9 cellular contexts compared by ENCODE assay signal in the genomic region with DNA sequence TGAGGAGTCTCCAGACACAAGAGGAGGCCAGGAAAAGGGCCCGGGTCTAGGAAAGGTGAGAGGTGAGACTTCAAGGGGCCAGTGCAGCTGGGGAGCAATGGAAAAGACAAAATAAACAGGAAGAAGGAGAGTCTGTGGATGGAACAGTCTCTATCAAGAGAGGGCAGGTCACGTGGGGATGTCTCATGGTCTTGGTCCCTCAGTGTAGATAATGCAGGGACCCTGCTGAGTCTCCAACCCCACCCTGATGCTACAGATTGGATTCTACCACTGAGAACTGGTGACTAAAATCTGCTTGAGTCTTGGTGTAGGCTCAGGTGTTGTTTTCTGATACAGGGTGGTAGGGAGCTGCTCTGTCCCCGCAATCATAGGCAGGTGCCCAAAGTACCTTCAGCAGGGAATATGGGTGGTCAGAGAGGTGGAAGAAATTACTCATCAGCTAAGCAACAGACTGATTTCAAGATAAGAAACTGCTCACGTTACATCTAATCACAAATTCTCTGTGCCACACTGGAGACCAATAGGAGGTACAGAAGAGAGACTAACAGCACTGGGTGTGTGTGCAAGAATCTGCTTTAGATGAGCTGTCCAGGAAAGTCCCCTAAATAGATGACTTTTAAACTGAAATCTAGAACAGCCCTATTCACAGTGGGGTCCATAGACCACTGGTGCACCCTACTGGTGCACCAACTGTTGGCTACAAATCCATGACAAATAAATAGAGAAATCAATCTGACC.
DNase-seq lines count a peak whose midpoint lies in the region; ATAC-seq and TF ChIP-seq lines count a peak whose summit lies in the region.
"Had no signal": no experiment of that assay in that cellular context is flagged by ENCODE, and none has a peak within 500 bp of the region (broad histone marks: within the 10 kb centered on the region; RNA-seq: fewer than 3 reads in every experiment).

No MANE protein-coding gene starts in this region.

- no peaks in the 10 kb centered on the region for H4K20me1 ChIP-seq in Karpas-422 (ENCODE audit: insufficient read depth, low read depth, low read length)

- H3K9me3 Mint-ChIP-seq in endodermal cell = no peaks in the 10 kb centered on the region

- H3K79me2 ChIP-seq in Karpas-422 (ENCODE audit: low read length) = no peaks in the 10 kb centered on the region

- H3K36me3 Mint-ChIP-seq in endodermal cell (ENCODE audit: low read depth) = no peaks in the 10 kb centered on the region

- H3K4me1 Mint-ChIP-seq in endodermal cell = peaks cover 16% of the 10 kb centered on the region
- H3K4me1 Mint-ChIP-seq: nephron had no signal

- H3K27me3 ChIP-seq in Karpas-422 (ENCODE audit: low read length) (no peaks in the 10 kb centered on the region), endodermal cell (ENCODE audit: control insufficient read depth, insufficient read depth, low read length, poor library complexity, severe bottlenecking) (no peaks in the 10 kb centered on the region)

- H3K4me3 ChIP-seq in AG09309 (ENCODE audit: control insufficient read depth, low read depth, low read length) = no peak overlapping the region
- no peak overlapping the region for H3K4me3 ChIP-seq in Karpas-422 (ENCODE audit: low read length)
- H3K4me3 ChIP-seq in endodermal cell (ENCODE audit: low read length) = no peak overlapping the region

- H3K36me3 ChIP-seq in Karpas-422 (ENCODE audit: insufficient read depth, low read length) = no peaks in the 10 kb centered on the region
- H3K36me3 ChIP-seq in endodermal cell (ENCODE audit: control insufficient read depth, insufficient read depth, low read length) = no peaks in the 10 kb centered on the region

- no peak overlapping the region for H3K9ac ChIP-seq in Karpas-422 (ENCODE audit: low read length)
- H3K9ac ChIP-seq in endodermal cell (ENCODE audit: extremely low read depth, low read length, poor library complexity, severe bottlenecking) = no peak overlapping the region

- TF ChIP-seq CTCF in AG09309 (IDR thresholded peaks at IDR 0.05; ENCODE audit: control insufficient read depth, insufficient read depth, low read depth, low read length, missing control alignments) (peak; percentile 44), endodermal cell (conservative IDR thresholded peaks at IDR 0.05) (peak; percentile 51)

- no peaks in the 10 kb centered on the region for H3K9me3 ChIP-seq in Karpas-422 (ENCODE audit: low read length)
- H3K9me3 ChIP-seq in endodermal cell (ENCODE audit: control insufficient read depth, low read length) = no peaks in the 10 kb centered on the region

- peaks cover 13% of the 10 kb centered on the region for H3K27me3 Mint-ChIP-seq in endodermal cell (ENCODE audit: insufficient read depth)

- no peak for DNase-seq in AG09309 (ENCODE audit: low read depth)
- peak; percentile 57 for DNase-seq in Karpas-422
- no peak for DNase-seq in endodermal cell
- no peak for DNase-seq in epidermal melanocyte (ENCODE audit: insufficient read length, low spot score)
- no peak for DNase-seq in foreskin melanocyte
- DNase-seq in NCI-H187 (lab: John Stamatoyannopoulos, UW) = no peak
- no peak for DNase-seq in NCI-H2081 (lab: John Stamatoyannopoulos, UW)

- no peak overlapping the region for H3K27ac Mint-ChIP-seq in endodermal cell
- H3K27ac Mint-ChIP-seq: nephron had no signal

- H3K4me1 ChIP-seq in Karpas-422 (ENCODE audit: low read length) (peaks cover 62% of the 10 kb centered on the region), endodermal cell (ENCODE audit: control insufficient read depth, insufficient read depth, low read length) (no peaks in the 10 kb centered on the region)

- H2AFZ ChIP-seq in Karpas-422 (ENCODE audit: low read length) = no peak overlapping the region

- no peak overlapping the region for H3K4me3 Mint-ChIP-seq in endodermal cell
- H3K4me3 Mint-ChIP-seq: nephron had no signal

- H3K27ac ChIP-seq in Karpas-422 (ENCODE audit: low read length) (no peak overlapping the region), endodermal cell (ENCODE audit: low read depth, low read length) (no peak overlapping the region)

- peak; percentile 75 for ATAC-seq in GM18861 (IDR thresholded peaks at IDR 0.05; ENCODE audit: unreplicated experiment)

- WGBS in endodermal cell (ENCODE audit: insufficient coverage in 1 of 2, insufficient read length in 1 of 2), 2 experiments = 92 to 93% methylated on average over 3 to 4 of the region's 4 CpGs

- no peak overlapping the region for H3K4me2 ChIP-seq in Karpas-422 (ENCODE audit: low read depth, low read length, poor library complexity, severe bottlenecking)

- H3K9me2 ChIP-seq in Karpas-422 (replicated peaks; ENCODE audit: insufficient read depth, low read length) = no peaks in the 10 kb centered on the region
